ENCODE assay signal across 10 cellular contexts in the genomic region with DNA sequence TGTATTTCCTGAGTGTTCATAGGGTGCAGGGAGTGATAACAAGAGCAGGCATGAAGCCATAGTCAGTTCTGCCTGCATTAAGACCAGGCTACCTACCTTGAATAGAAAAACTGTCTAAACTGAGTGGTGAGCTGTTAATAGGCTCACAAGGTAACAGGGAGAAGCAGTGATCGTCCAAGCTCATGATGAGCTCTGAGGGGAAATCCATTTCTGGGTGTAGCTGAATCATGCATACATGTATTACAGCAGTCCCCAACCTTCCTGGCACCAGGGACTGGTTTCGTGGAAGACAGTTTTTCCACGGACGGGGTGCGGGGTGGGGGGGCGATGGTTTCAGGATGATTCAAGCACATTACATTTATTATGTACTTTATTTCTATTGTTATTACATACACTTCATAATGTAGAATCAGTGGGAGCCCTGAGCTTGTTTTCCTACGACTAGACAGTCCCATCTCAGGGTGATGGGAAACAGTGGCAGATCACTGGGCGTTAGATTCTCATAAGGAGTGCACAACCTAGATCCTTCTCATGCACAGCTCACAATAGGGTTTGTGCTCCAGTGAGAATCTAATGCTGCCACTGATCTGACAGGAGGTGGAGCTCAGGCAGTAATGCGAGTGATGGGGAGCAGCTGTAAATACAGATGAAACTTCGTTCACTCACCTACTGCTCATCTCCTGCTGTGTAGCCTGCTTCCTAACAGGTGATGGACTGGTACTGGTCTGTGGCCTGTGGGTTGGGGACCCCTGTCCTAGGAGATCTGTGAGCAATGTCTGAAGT.
DNase-seq lines count a peak whose midpoint lies in the region; ATAC-seq lines count a peak whose summit lies in the region.
"Had no signal": no experiment of that assay in that cellular context is flagged by ENCODE, and none has a peak within 500 bp of the region (broad histone marks: within the 10 kb centered on the region; RNA-seq: fewer than 3 reads in every experiment).

No MANE protein-coding gene starts in this region.

- no peak for DNase-seq in activated CD4-positive, alpha-beta T cell treated with anti-CD3 and anti-CD28 coated beads, Interleukin-2, amount 10 ng/mL, durations not matched to agents 7 days and 5 days
- DNase-seq in stimulated activated CD4-positive, alpha-beta T cell treated with anti-CD3 and anti-CD28 coated beads, Interleukin-12 subunit alpha, Interleukin-12 subunit beta, amount 100 ng/mL, for 48 hours (ENCODE audit: low read depth in 2 of 3, low spot score in 1 of 3): peak; percentile 71 to 76 (median 72)
- DNase-seq in DMS79 treated with DMSO at 0.1 percent for 48 hours (lab: John Stamatoyannopoulos, UW) (no peak), SHP77 treated with DMSO at 0.1 percent for 48 hours (lab: John Stamatoyannopoulos, UW) (no peak), NCI-H82 treated with DMSO at 0.1 percent for 48 hours (lab: John Stamatoyannopoulos, UW; ENCODE audit: unreplicated experiment) (no peak), Karpas-422 (no peak)
- DNase-seq: OCI-M1 had no signal

- H3K4me2 ChIP-seq in Karpas-422 (ENCODE audit: low read depth, low read length, poor library complexity, severe bottlenecking): no peak overlapping the region

- no peak overlapping the region for H3K4me3 Mint-ChIP-seq in activated CD4-positive, alpha-beta T cell treated with anti-CD3 and anti-CD28 coated beads, Interleukin-2, amount 10 ng/mL, durations not matched to agents 7 days and 5 days
- H3K4me3 Mint-ChIP-seq: IgD-negative memory B cell had no signal

- no peaks in the 10 kb centered on the region for H3K4me1 ChIP-seq in Karpas-422 (ENCODE audit: low read length)

- no peaks in the 10 kb centered on the region for H3K9me3 ChIP-seq in Karpas-422 (ENCODE audit: low read length)

- H3K27ac Mint-ChIP-seq in activated CD4-positive, alpha-beta T cell treated with anti-CD3 and anti-CD28 coated beads, Interleukin-2, amount 10 ng/mL, durations not matched to agents 7 days and 5 days: peak overlapping the region; percentile 69

- no peaks in the 10 kb centered on the region for H3K9me3 Mint-ChIP-seq in activated CD4-positive, alpha-beta T cell treated with anti-CD3 and anti-CD28 coated beads, Interleukin-2, amount 10 ng/mL, durations not matched to agents 7 days and 5 days

- POLR2A ChIA-PET in activated CD4-positive, alpha-beta T cell treated with anti-CD3 and anti-CD28 coated beads, Interleukin-2, amount 10 ng/mL, durations not matched to agents 7 days and 5 days (lab: Charles Lee): interaction anchor here (1.6 kb wide), 1 partner anchor 44 kb away, joined by 8 read pairs; no protein-coding TSS in a partner anchor

- ATAC-seq in GM18502 (IDR thresholded peaks at IDR 0.05; ENCODE audit: poor library complexity, unreplicated experiment) (peak; percentile 24), HG02870 (IDR thresholded peaks at IDR 0.05; ENCODE audit: unreplicated experiment) (peak; percentile 12)

- H3K27me3 Mint-ChIP-seq in activated CD4-positive, alpha-beta T cell treated with anti-CD3 and anti-CD28 coated beads, Interleukin-2, amount 10 ng/mL, durations not matched to agents 7 days and 5 days: no peaks in the 10 kb centered on the region

- H3K36me3 ChIP-seq in Karpas-422 (ENCODE audit: insufficient read depth, low read length): no peaks in the 10 kb centered on the region

- H2AFZ ChIP-seq in Karpas-422 (ENCODE audit: low read length): no peak overlapping the region

- H3K4me3 ChIP-seq in Karpas-422 (ENCODE audit: low read length): no peak overlapping the region

- H3K27ac ChIP-seq in Karpas-422 (ENCODE audit: low read length): no peak overlapping the region

- CTCF ChIA-PET in activated CD4-positive, alpha-beta T cell treated with anti-CD3 and anti-CD28 coated beads, Interleukin-2, amount 10 ng/mL, durations not matched to agents 7 days and 5 days (lab: Charles Lee): interaction anchor here (0.6 to 2.0 kb wide), 10 partner anchors 8 to 71 kb away, joined by 3 to 8 read pairs (median 3); no protein-coding TSS in a partner anchor

- H4K20me1 ChIP-seq in Karpas-422 (ENCODE audit: insufficient read depth, low read depth, low read length): no peaks in the 10 kb centered on the region

- no peaks in the 10 kb centered on the region for H3K79me2 ChIP-seq in Karpas-422 (ENCODE audit: low read length)

- H3K4me1 Mint-ChIP-seq in activated CD4-positive, alpha-beta T cell treated with anti-CD3 and anti-CD28 coated beads, Interleukin-2, amount 10 ng/mL, durations not matched to agents 7 days and 5 days: peaks cover 83% of the 10 kb centered on the region

- peaks cover 30% of the 10 kb centered on the region for H3K36me3 Mint-ChIP-seq in activated CD4-positive, alpha-beta T cell treated with anti-CD3 and anti-CD28 coated beads, Interleukin-2, amount 10 ng/mL, durations not matched to agents 7 days and 5 days (ENCODE audit: low read depth)
- H3K36me3 Mint-ChIP-seq: IgD-negative memory B cell had no signal

- no peak overlapping the region for H3K9ac ChIP-seq in Karpas-422 (ENCODE audit: low read length)

- no peaks in the 10 kb centered on the region for H3K27me3 ChIP-seq in Karpas-422 (ENCODE audit: low read length)

- no peaks in the 10 kb centered on the region for H3K9me2 ChIP-seq in Karpas-422 (replicated peaks; ENCODE audit: insufficient read depth, low read length)

Comparison
In these comparisons a context has a peak if more than half of its experiments do, and no peak if none do; other contexts are left out.
1. DNase-seq: peak in stimulated activated CD4-positive, alpha-beta T cell treated with anti-CD3 and anti-CD28 coated beads, Interleukin-12 subunit alpha, Interleukin-12 subunit beta, amount 100 ng/mL, for 48 hours (3 of 3); none in activated CD4-positive, alpha-beta T cell treated with anti-CD3 and anti-CD28 coated beads, Interleukin-2, amount 10 ng/mL, durations not matched to agents 7 days and 5 days (single experiment), DMS79 treated with DMSO at 0.1 percent for 48 hours (single experiment), SHP77 treated with DMSO at 0.1 percent for 48 hours (single experiment), NCI-H82 treated with DMSO at 0.1 percent for 48 hours (single experiment) and Karpas-422 (single experiment).